Comparison of ENCODE assay signal across 10 cellular contexts in the genomic region with DNA sequence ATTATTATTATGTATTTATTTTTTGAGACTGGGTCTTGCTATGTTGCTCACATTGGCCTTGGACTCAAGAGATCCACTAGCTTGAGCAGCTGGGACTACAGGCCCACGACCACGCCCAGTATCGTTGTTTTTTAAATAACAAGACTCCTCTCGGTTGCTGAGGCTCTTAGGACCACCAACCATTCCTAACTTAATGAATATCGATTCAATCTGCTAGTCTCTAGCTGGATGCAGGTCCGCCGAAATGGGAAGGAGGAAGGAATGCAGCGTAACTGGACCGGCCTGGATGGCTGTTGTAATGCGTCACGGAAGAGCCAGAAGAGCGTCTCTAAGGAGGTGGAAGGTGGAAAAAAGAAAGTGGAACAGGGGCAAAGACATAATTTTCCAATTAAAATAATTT. TPM values are rescaled to one million over a fixed set of nuclear protein-coding genes. Genes with fewer than 3 reads are reported as not detected.
A peak's percentile ranks its signal among the peaks of the same experiment; 100 is the strongest.
DNase-seq lines count a peak whose midpoint lies in the region; ATAC-seq, FAIRE-seq and TF ChIP-seq lines count a peak whose summit lies in the region.
"Had no signal": no experiment of that assay in that cellular context is flagged by ENCODE, and none has a peak within 500 bp of the region (broad histone marks: within the 10 kb centered on the region; RNA-seq: fewer than 3 reads in every experiment).

No MANE protein-coding gene starts in this region.

- H3K4me1 Mint-ChIP-seq in Caco-2 (ENCODE audit: low read depth, unreplicated experiment), result peaks cover 66% of the 10 kb centered on the region

- H3K36me3 ChIP-seq in Caco-2 (ENCODE audit: control insufficient read depth, insufficient read depth, low read length) (peaks cover 1% of the 10 kb centered on the region), PC-3 (ENCODE audit: low read depth, low read length) (peaks cover 44% of the 10 kb centered on the region), pancreas (no peaks in the 10 kb centered on the region)

- no peak for FAIRE-seq in pancreas (lab: Jason Lieb, UNC)
- FAIRE-seq: GM18507 had no signal

- no peaks in the 10 kb centered on the region for H3K9me2 ChIP-seq in PC-3 (replicated peaks; ENCODE audit: low read length)

- CTCF ChIA-PET in Caco-2 (lab: Charles Lee) (no interaction called here), PC-3 (lab: Charles Lee) (no interaction called here)

- H3K4me3 ChIP-seq in Caco-2 (ENCODE audit: low read depth, low read length) (peak overlapping the region; percentile 99), PC-3 (ENCODE audit: low read length) (peak overlapping the region; percentile 93), epithelial cell of proximal tubule (ENCODE audit: low read depth, low read length) (peak overlapping the region; percentile 91), pancreas (peak overlapping the region in 3 of 4 donors; percentile 64 to 79 (median 70))

- no TSS peak for BruUV-seq in Caco-2 (replicated peaks; lab: Mats Ljungman, UMichigan)
- BruUV-seq in PC-3 (replicated peaks; lab: Mats Ljungman, UMichigan), result no TSS peak

- H3K9me3 Mint-ChIP-seq in Caco-2 (ENCODE audit: unreplicated experiment), result no peaks in the 10 kb centered on the region

- no peak for TF ChIP-seq CTCF in Caco-2 (IDR thresholded peaks at IDR 0.05; ENCODE audit: insufficient read depth in 1 of 2, low read depth in 1 of 2, low read length in 1 of 2, severe bottlenecking in 1 of 2, unreplicated experiment in 1 of 2)
- no peak for TF ChIP-seq CTCF in PC-3 (conservative IDR thresholded peaks at IDR 0.05; ENCODE audit: low read depth, low read length)
- TF ChIP-seq CTCF in epithelial cell of proximal tubule (conservative IDR thresholded peaks at IDR 0.05; ENCODE audit: low read depth, low read length), result no peak
- no peak for TF ChIP-seq CTCF in pancreas (IDR thresholded peaks at IDR 0.05)

- H3K27me3 ChIP-seq in Caco-2 (replicated peaks; ENCODE audit: control insufficient read depth, insufficient read depth, low read length) (no peaks in the 10 kb centered on the region), PC-3 (ENCODE audit: low read length) (no peaks in the 10 kb centered on the region), pancreas (no peaks in the 10 kb centered on the region)

- peaks cover 69% of the 10 kb centered on the region for H3K4me1 ChIP-seq in Caco-2
- peaks cover 71% of the 10 kb centered on the region for H3K4me1 ChIP-seq in PC-3 (ENCODE audit: insufficient read depth, low read length)
- peaks cover 0 to 33% (median 24%) of the 10 kb centered on the region in 3 donors for H3K4me1 ChIP-seq in pancreas

- peak overlapping the region; percentile 98 for H3K27ac ChIP-seq in PC-3 (ENCODE audit: low read length)
- peak overlapping the region in 3 of 4 donors; percentile 84 to 90 (median 89) for H3K27ac ChIP-seq in pancreas
- H3K27ac ChIP-seq in caudate nucleus (ENCODE audit: low read depth, low read length), result no peak overlapping the region

- H3K4me3 Mint-ChIP-seq in Caco-2 (ENCODE audit: unreplicated experiment), result peak overlapping the region; percentile 78

- peaks cover 78% of the 10 kb centered on the region for H3K79me2 ChIP-seq in PC-3 (ENCODE audit: low read length)

- H3K9ac ChIP-seq in PC-3 (ENCODE audit: low read length), result peak overlapping the region; percentile 100

- no peak for ATAC-seq in PC-3
- ATAC-seq in pancreas, result no peak

- no peaks in the 10 kb centered on the region for H3K9me3 ChIP-seq in Caco-2
- no peaks in the 10 kb centered on the region for H3K9me3 ChIP-seq in PC-3 (ENCODE audit: low read length)
- no peaks in the 10 kb centered on the region for H3K9me3 ChIP-seq in pancreas

- H3K27me3 Mint-ChIP-seq in Caco-2 (ENCODE audit: insufficient read depth, unreplicated experiment), result no peaks in the 10 kb centered on the region

- WGBS in pancreas, 2 donors, result 61 to 67% methylated on average over 12 of the region's 12 CpGs

- H3K36me3 Mint-ChIP-seq in Caco-2 (ENCODE audit: insufficient read depth, unreplicated experiment), result peaks cover 84% of the 10 kb centered on the region

- no peak overlapping the region for H2AFZ ChIP-seq in PC-3 (ENCODE audit: low read length)

- intact Hi-C loops in Caco-2 (cut with micrococcal nuclease; ENCODE audit: unreplicated experiment) (loop anchor here (5.0 kb wide), 4 partner anchors 34 to 709 kb away; a partner anchor contains a TSS), PC-3 (cut with micrococcal nuclease) (loop anchor here (10.0 kb wide), 1 partner anchor 129 kb away; no protein-coding TSS in a partner anchor), pancreas (cut with DNase I) (no loop called here)

- peaks cover 33% of the 10 kb centered on the region for H3F3A ChIP-seq in PC-3 (ENCODE audit: low read length, unreplicated experiment)

- peak overlapping the region; percentile 98 for H3K4me2 ChIP-seq in PC-3 (ENCODE audit: low read length)

- peak in 1 of 2 experiments; percentile 49 for DNase-seq in Caco-2
- peak; percentile 34 for DNase-seq in PC-3
- no peak for DNase-seq in epithelial cell of proximal tubule (ENCODE audit: low read depth)
- no peak for DNase-seq in pancreas
- DNase-seq in caudate nucleus (lab: John Stamatoyannopoulos, UW), result no peak
- DNase-seq in stimulated activated CD4-positive, alpha-beta T cell treated with anti-CD3 and anti-CD28 coated beads, Interleukin-15, amount 100 ng/mL, for 24 hours, result no peak
- no peak for DNase-seq in Ammon's horn (ENCODE audit: low spot score)
- no peak for DNase-seq in cerebellar nuclear complex (lab: John Stamatoyannopoulos, UW)
- DNase-seq: activated naive CD4-positive, alpha-beta T cell had no signal

- POLR2A ChIA-PET in Caco-2 (lab: Charles Lee) (interaction anchor here (0.8 to 1.2 kb wide), 3 partner anchors 13 to 61 kb away, joined by 3 to 8 read pairs (median 4); no protein-coding TSS in a partner anchor), PC-3 (lab: Charles Lee; ENCODE audit: unreplicated experiment) (interaction anchor here (1.4 kb wide), 1 partner anchor 11 kb away, joined by 7 read pairs; no protein-coding TSS in a partner anchor)

- peak overlapping the region; percentile 98 for H3K27ac Mint-ChIP-seq in Caco-2 (ENCODE audit: unreplicated experiment)

- peaks cover 51% of the 10 kb centered on the region for H4K20me1 ChIP-seq in PC-3 (ENCODE audit: low read length)

RNA-seq across cellular contexts. Expression of a gene that starts 1.7 kb away (rescaled TPM):
- total RNA-seq in Caco-2 (2022), result 1,141 and 1,158 TPM in 2 replicates
- total RNA-seq in PC-3 (2014; rRNA removed), result 2,114 and 2,202 TPM in 2 replicates
- 2,958 and 3,295 TPM in 2 replicates for total RNA-seq in epithelial cell of proximal tubule
- total RNA-seq in pancreas, result 100 to 1,000 TPM; 123 to 476 (median 204) TPM
- 100 to 1,000 TPM; 296 to 336 TPM for polyA plus RNA-seq in pancreas

Comparison
In these comparisons a context has a peak if more than half of its experiments do, and no peak if none do; other contexts are left out.
1. intact Hi-C loops: an anchor here in Caco-2 (5.0 kb wide) and PC-3 (10.0 kb wide); none called in pancreas.